8 cellular contexts compared by ENCODE assay signal in the genomic region with DNA sequence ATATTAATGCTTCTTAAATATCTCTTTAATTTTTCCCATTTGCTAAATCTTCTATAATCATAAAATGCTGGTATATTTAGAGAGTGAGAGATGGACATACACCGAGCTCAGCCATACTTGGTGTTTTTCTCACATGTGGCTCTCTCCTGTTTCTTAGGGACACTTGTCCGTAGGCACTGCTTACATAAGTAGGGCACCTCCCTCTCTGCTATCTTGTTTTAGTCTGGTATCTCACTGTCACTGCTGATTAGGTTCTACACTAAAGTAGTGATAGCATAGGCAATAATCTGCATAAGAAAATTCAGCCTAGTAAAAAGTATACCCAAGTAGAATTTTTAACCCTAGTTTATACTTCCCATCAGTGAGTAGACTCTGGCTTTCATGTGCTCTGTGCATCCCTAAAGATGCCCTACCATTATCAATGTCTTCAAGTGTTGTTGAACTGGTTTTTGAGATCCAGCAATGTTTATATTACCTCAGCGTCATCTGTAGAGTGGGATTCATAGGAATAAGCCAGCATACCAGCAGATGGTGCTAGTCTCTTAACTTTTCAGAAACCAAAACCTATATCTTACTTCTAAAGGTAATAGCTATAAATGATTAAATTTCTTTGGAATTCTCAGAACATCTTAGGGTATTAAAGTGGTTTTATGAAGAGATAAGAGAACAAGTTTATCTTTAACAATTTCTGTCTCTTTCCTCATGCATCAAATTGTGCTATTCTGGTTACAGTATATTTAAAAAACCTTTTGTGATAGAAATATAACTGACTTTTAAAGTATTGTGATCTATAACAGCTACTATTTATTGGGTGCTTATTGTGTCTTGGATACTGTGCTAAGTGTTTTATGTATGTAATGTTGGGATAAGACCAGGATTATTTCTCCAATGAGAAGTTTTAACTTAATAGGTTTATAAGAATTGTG. TPM values are rescaled to one million over a fixed set of nuclear protein-coding genes. Genes with fewer than 3 reads are reported as not detected.
A peak's percentile ranks its signal among the peaks of the same experiment; 100 is the strongest.
DNase-seq lines count a peak whose midpoint lies in the region; ATAC-seq and TF ChIP-seq lines count a peak whose summit lies in the region.

No MANE protein-coding gene starts in this region.

- ATAC-seq in activated CD8-positive, alpha-beta T cell treated with anti-CD3 and anti-CD28 coated beads for 36 hours = no peak
- ATAC-seq in activated CD8-positive, alpha-beta T cell treated with anti-CD3 and anti-CD28 coated beads, Interleukin-2, amount 10 ng/mL, durations not matched to agents 7 days and 5 days = no peak
- ATAC-seq in T-helper 17 cell = no peak

- H3K9me3 ChIP-seq in T-helper 17 cell (ENCODE audit: control insufficient read depth, low read length, poor library complexity, severe bottlenecking) = no peaks in the 10 kb centered on the region
- no peaks in the 10 kb centered on the region for H3K9me3 ChIP-seq in sigmoid colon

- no peak overlapping the region for H3K27ac Mint-ChIP-seq in activated CD8-positive, alpha-beta T cell treated with anti-CD3 and anti-CD28 coated beads for 36 hours
- H3K27ac Mint-ChIP-seq in activated CD8-positive, alpha-beta T cell treated with anti-CD3 and anti-CD28 coated beads, Interleukin-2, amount 10 ng/mL, durations not matched to agents 7 days and 5 days = no peak overlapping the region
- peak overlapping the region; percentile 32 for H3K27ac Mint-ChIP-seq in T-helper 17 cell

- H3K4me1 ChIP-seq in sigmoid colon = peaks cover 0 to 25% (median 15%) of the 10 kb centered on the region in 4 donors

- H3K36me3 Mint-ChIP-seq in activated CD8-positive, alpha-beta T cell treated with anti-CD3 and anti-CD28 coated beads for 36 hours (ENCODE audit: low read depth) = peaks cover 10% of the 10 kb centered on the region
- H3K36me3 Mint-ChIP-seq in activated CD8-positive, alpha-beta T cell treated with anti-CD3 and anti-CD28 coated beads, Interleukin-2, amount 10 ng/mL, durations not matched to agents 7 days and 5 days (ENCODE audit: low read depth) = peaks cover 13% of the 10 kb centered on the region
- H3K36me3 Mint-ChIP-seq in T-helper 17 cell (ENCODE audit: low read depth) = no peaks in the 10 kb centered on the region

- no peaks in the 10 kb centered on the region for H3K27me3 ChIP-seq in sigmoid colon

- H3K4me3 ChIP-seq in sigmoid colon = no peak overlapping the region

- POLR2A ChIA-PET in activated CD8-positive, alpha-beta T cell treated with anti-CD3 and anti-CD28 coated beads for 36 hours (lab: Charles Lee) = no interaction called here
- POLR2A ChIA-PET in activated CD8-positive, alpha-beta T cell treated with anti-CD3 and anti-CD28 coated beads, Interleukin-2, amount 10 ng/mL, durations not matched to agents 7 days and 5 days (lab: Charles Lee) = no interaction called here

- TF ChIP-seq POLR2A in sigmoid colon (IDR thresholded peaks at IDR 0.05) = no peak

- H3K27me3 Mint-ChIP-seq in activated CD8-positive, alpha-beta T cell treated with anti-CD3 and anti-CD28 coated beads for 36 hours = no peaks in the 10 kb centered on the region
- no peaks in the 10 kb centered on the region for H3K27me3 Mint-ChIP-seq in activated CD8-positive, alpha-beta T cell treated with anti-CD3 and anti-CD28 coated beads, Interleukin-2, amount 10 ng/mL, durations not matched to agents 7 days and 5 days (ENCODE audit: low read depth)
- no peaks in the 10 kb centered on the region for H3K27me3 Mint-ChIP-seq in T-helper 17 cell

- 39 to 61% methylated on average over 3 of the region's 3 CpGs for WGBS in sigmoid colon, 2 donors

- TF ChIP-seq CTCF in activated CD8-positive, alpha-beta T cell treated with anti-CD3 and anti-CD28 coated beads for 36 hours (IDR thresholded peaks at IDR 0.05) = peak; percentile 48
- peak in 3 of 4 experiments; percentile 16 to 57 (median 52) for TF ChIP-seq CTCF in sigmoid colon (IDR thresholded peaks at IDR 0.05)

- in situ Hi-C loops in KBM-7 (cut with MboI; ENCODE audit: low pct_unique_long_range_greater_than_20kb, low sequenced_read_pairs) = no loop called here

- CTCF ChIA-PET in activated CD8-positive, alpha-beta T cell treated with anti-CD3 and anti-CD28 coated beads for 36 hours (lab: Charles Lee) = interaction anchor here (0.5 to 1.9 kb wide), 14 partner anchors 9 to 277 kb away, joined by 3 to 11 read pairs (median 3); no protein-coding TSS in a partner anchor
- CTCF ChIA-PET in activated CD8-positive, alpha-beta T cell treated with anti-CD3 and anti-CD28 coated beads, Interleukin-2, amount 10 ng/mL, durations not matched to agents 7 days and 5 days (lab: Charles Lee) = interaction anchor here (0.6 to 1.5 kb wide), 14 partner anchors 9 to 548 kb away, joined by 3 to 7 read pairs (median 4); a partner anchor contains a TSS

- H3K36me3 ChIP-seq in sigmoid colon = no peaks in the 10 kb centered on the region

- no peaks in the 10 kb centered on the region for H3K9me3 Mint-ChIP-seq in activated CD8-positive, alpha-beta T cell treated with anti-CD3 and anti-CD28 coated beads for 36 hours
- peaks cover 5% of the 10 kb centered on the region for H3K9me3 Mint-ChIP-seq in activated CD8-positive, alpha-beta T cell treated with anti-CD3 and anti-CD28 coated beads, Interleukin-2, amount 10 ng/mL, durations not matched to agents 7 days and 5 days (ENCODE audit: insufficient read depth)

- no peak for TF ChIP-seq EP300 in sigmoid colon (IDR thresholded peaks at IDR 0.05)

- peak; percentile 18 for DNase-seq in activated CD8-positive, alpha-beta T cell treated with anti-CD3 and anti-CD28 coated beads for 36 hours
- no peak for DNase-seq in activated CD8-positive, alpha-beta T cell treated with anti-CD3 and anti-CD28 coated beads, Interleukin-2, amount 10 ng/mL, durations not matched to agents 7 days and 5 days
- DNase-seq in KBM-7 (peak; percentile 62), T-helper 17 cell (no peak), glomerular visceral epithelial cell (ENCODE audit: extremely low spot score) (peak; percentile 47), sigmoid colon (no peak)
- DNase-seq in activated CD4-positive, CD25-positive, alpha-beta regulatory T cell treated with anti-CD3 and anti-CD28 coated beads, Interleukin-2, amount 50 U/mL, for 72 hours = no peak
- no peak for DNase-seq in stimulated activated CD4-positive, alpha-beta T cell treated with anti-CD3 and anti-CD28 coated beads, Interleukin-15, amount 100 ng/mL, for 24 hours

- intact Hi-C loops in activated CD8-positive, alpha-beta T cell treated with anti-CD3 and anti-CD28 coated beads for 36 hours (cut with micrococcal nuclease) = no loop called here
- intact Hi-C loops in sigmoid colon (cut with DNase I) = no loop called here

- peak overlapping the region in 3 of 4 donors; percentile 22 to 50 (median 44) for H3K27ac ChIP-seq in sigmoid colon

- peaks cover 44% of the 10 kb centered on the region for H3K4me1 Mint-ChIP-seq in activated CD8-positive, alpha-beta T cell treated with anti-CD3 and anti-CD28 coated beads for 36 hours (ENCODE audit: low read depth)
- H3K4me1 Mint-ChIP-seq in activated CD8-positive, alpha-beta T cell treated with anti-CD3 and anti-CD28 coated beads, Interleukin-2, amount 10 ng/mL, durations not matched to agents 7 days and 5 days (ENCODE audit: low read depth) = peaks cover 1% of the 10 kb centered on the region
- H3K4me1 Mint-ChIP-seq in T-helper 17 cell = peaks cover 39% of the 10 kb centered on the region

- no peak overlapping the region for H3K4me3 Mint-ChIP-seq in activated CD8-positive, alpha-beta T cell treated with anti-CD3 and anti-CD28 coated beads for 36 hours
- H3K4me3 Mint-ChIP-seq in activated CD8-positive, alpha-beta T cell treated with anti-CD3 and anti-CD28 coated beads, Interleukin-2, amount 10 ng/mL, durations not matched to agents 7 days and 5 days = no peak overlapping the region
- H3K4me3 Mint-ChIP-seq in T-helper 17 cell = peak overlapping the region; percentile 15

RNA-seq across cellular contexts. Expression of a gene that starts 32.9 kb away (rescaled TPM):
- 10 to 100 TPM; 33.2 to 33.4 TPM for total RNA-seq in activated CD8-positive, alpha-beta T cell treated with anti-CD3 and anti-CD28 coated beads for 36 hours
- total RNA-seq in activated CD8-positive, alpha-beta T cell treated with anti-CD3 and anti-CD28 coated beads, Interleukin-2, amount 10 ng/mL, durations not matched to agents 7 days and 5 days = 10 to 100 TPM; 49.0 to 52.3 TPM
- total RNA-seq in T-helper 17 cell = 10 to 100 TPM; 63.1 to 63.3 TPM
- 10 to 100 TPM; 31.0 to 42.4 (median 37.4) TPM for total RNA-seq in sigmoid colon
- polyA plus RNA-seq in sigmoid colon = 1 to 10 TPM; 3.2 to 6.5 (median 3.6) TPM

Comparison
In these comparisons a context has a peak if more than half of its experiments do, and no peak if none do; other contexts are left out.
1. DNase-seq: peak in activated CD8-positive, alpha-beta T cell treated with anti-CD3 and anti-CD28 coated beads for 36 hours (single experiment), KBM-7 (single experiment) and glomerular visceral epithelial cell (single experiment); none in activated CD8-positive, alpha-beta T cell treated with anti-CD3 and anti-CD28 coated beads, Interleukin-2, amount 10 ng/mL, durations not matched to agents 7 days and 5 days (single experiment), T-helper 17 cell (0 of 3), sigmoid colon (single experiment), activated CD4-positive, CD25-positive, alpha-beta regulatory T cell treated with anti-CD3 and anti-CD28 coated beads, Interleukin-2, amount 50 U/mL, for 72 hours (single experiment) and stimulated activated CD4-positive, alpha-beta T cell treated with anti-CD3 and anti-CD28 coated beads, Interleukin-15, amount 100 ng/mL, for 24 hours (single experiment).